ENCODE assay signal across 1 cellular context in genomic region chr14:50935126-50936090, GRCh38.
TF ChIP-seq lines count a peak whose summit lies in the region.

No MANE protein-coding gene starts in this region.

TF ChIP-seq in HepG2, 621 proteins besides CTCF, POLR2A, EP300 and RAD21 (continued from another document and continues in another):
- TF ChIP-seq ZGPAT (CRISPR knock-in tag; IDR thresholded peaks at IDR 0.05): peak; percentile 70
- no peak for TF ChIP-seq AFF4 (CRISPR knock-in tag; IDR thresholded peaks at IDR 0.05)
- no peak for TF ChIP-seq HES4 (CRISPR knock-in tag; IDR thresholded peaks at IDR 0.05; ENCODE audit: borderline replicate concordance)
- no peak for TF ChIP-seq NAIF1 (CRISPR knock-in tag; IDR thresholded peaks at IDR 0.05; ENCODE audit: borderline replicate concordance)
- TF ChIP-seq CHD4 (IDR thresholded peaks at IDR 0.05; ENCODE audit: borderline replicate concordance, low read length): peak; percentile 46; the same call in 1 of the 2 replicates
- TF ChIP-seq ZNF556 (CRISPR knock-in tag; IDR thresholded peaks at IDR 0.05; ENCODE audit: borderline replicate concordance): no peak; the same call in 1 of the 2 replicates
- TF ChIP-seq TCF7 (IDR thresholded peaks at IDR 0.05; ENCODE audit: low read depth): peak; percentile 64; the same call in 1 of the 2 replicates
- no peak for TF ChIP-seq ZNF570 (CRISPR knock-in tag; IDR thresholded peaks at IDR 0.05; ENCODE audit: borderline replicate concordance)
- no peak for TF ChIP-seq WIZ (CRISPR knock-in tag; IDR thresholded peaks at IDR 0.05)
- peak; percentile 77 for TF ChIP-seq CREM (IDR thresholded peaks at IDR 0.05)
- no peak for TF ChIP-seq CREM (CRISPR knock-in tag; IDR thresholded peaks at IDR 0.05)
- TF ChIP-seq ZNF772 (CRISPR knock-in tag; IDR thresholded peaks at IDR 0.05): peak; percentile 68; the same call in 1 of the 2 replicates
- no peak for TF ChIP-seq ZNF101 (CRISPR knock-in tag; IDR thresholded peaks at IDR 0.05; ENCODE audit: borderline replicate concordance, low read depth)
- TF ChIP-seq HNF1A (IDR thresholded peaks at IDR 0.05; ENCODE audit: low read depth): peak; percentile 48; the same call in 1 of the 2 replicates
- peak; percentile 61; the same call in 1 of the 2 replicates for TF ChIP-seq HNF1A (CRISPR knock-in tag; IDR thresholded peaks at IDR 0.05; ENCODE audit: borderline replicate concordance)
- TF ChIP-seq FUBP1 (CRISPR knock-in tag; IDR thresholded peaks at IDR 0.05; ENCODE audit: borderline replicate concordance): no peak
- TF ChIP-seq FLYWCH1 (CRISPR knock-in tag; IDR thresholded peaks at IDR 0.05): no peak
- no peak for TF ChIP-seq ZSCAN5A (CRISPR knock-in tag; IDR thresholded peaks at IDR 0.05; ENCODE audit: borderline replicate concordance)
- no peak for TF ChIP-seq KLF15 (CRISPR knock-in tag; IDR thresholded peaks at IDR 0.05; ENCODE audit: borderline replicate concordance)
- TF ChIP-seq DPF2 (CRISPR knock-in tag; IDR thresholded peaks at IDR 0.05; ENCODE audit: borderline replicate concordance, low read depth): peak; percentile 77; the same call in 1 of the 2 replicates
- no peak for TF ChIP-seq ZNF17 (CRISPR knock-in tag; IDR thresholded peaks at IDR 0.05)
- peak; percentile 81 for TF ChIP-seq POGZ (CRISPR knock-in tag; IDR thresholded peaks at IDR 0.05)
- TF ChIP-seq ATF7-NPFF (CRISPR knock-in tag; IDR thresholded peaks at IDR 0.05; ENCODE audit: low read depth): no peak
- TF ChIP-seq ASH2L (IDR thresholded peaks at IDR 0.05; ENCODE audit: insufficient read length, low read depth, low read length): peak; percentile 58
- TF ChIP-seq ZNF713 (CRISPR knock-in tag; IDR thresholded peaks at IDR 0.05): no peak
- peak; percentile 65; the same call in 1 of the 2 replicates for TF ChIP-seq ZNF557 (CRISPR knock-in tag; IDR thresholded peaks at IDR 0.05)
- no peak for TF ChIP-seq HMGXB3 (CRISPR knock-in tag; IDR thresholded peaks at IDR 0.05; ENCODE audit: borderline replicate concordance)
- no peak for TF ChIP-seq TAF15 (IDR thresholded peaks at IDR 0.05; ENCODE audit: low read depth, low read length, poor library complexity, severe bottlenecking)
- no peak for TF ChIP-seq ZNF30 (CRISPR knock-in tag; IDR thresholded peaks at IDR 0.05)
- TF ChIP-seq TBX3 (IDR thresholded peaks at IDR 0.05; ENCODE audit: borderline replicate concordance): no peak
- TF ChIP-seq E2F2 (CRISPR knock-in tag; IDR thresholded peaks at IDR 0.05; ENCODE audit: borderline replicate concordance): no peak
- TF ChIP-seq MXI1 (IDR thresholded peaks at IDR 0.05; ENCODE audit: borderline replicate concordance, low read depth, low read length): no peak
- TF ChIP-seq JUND (CRISPR knock-in tag; IDR thresholded peaks at IDR 0.05): no peak
- no peak for TF ChIP-seq REXO4 (CRISPR knock-in tag; IDR thresholded peaks at IDR 0.05; ENCODE audit: borderline replicate concordance)
- TF ChIP-seq GTF3A (CRISPR knock-in tag; conservative IDR thresholded peaks at IDR 0.05): no peak
- TF ChIP-seq ZNF383 (CRISPR knock-in tag; IDR thresholded peaks at IDR 0.05; ENCODE audit: borderline replicate concordance): 0 out of 2 replicates have a peak, but pooled peaks have one; percentile 62
- TF ChIP-seq ZNF160 (CRISPR knock-in tag; IDR thresholded peaks at IDR 0.05): no peak
- TF ChIP-seq GZF1 (CRISPR knock-in tag; IDR thresholded peaks at IDR 0.05): no peak
- peak; percentile 60; the same call in 1 of the 2 replicates for TF ChIP-seq HOXD1 (CRISPR knock-in tag; IDR thresholded peaks at IDR 0.05)
- peak; percentile 89 for TF ChIP-seq PHF21A (CRISPR knock-in tag; IDR thresholded peaks at IDR 0.05)
- TF ChIP-seq MEF2D (CRISPR knock-in tag; IDR thresholded peaks at IDR 0.05): peak; percentile 69; the same call in 1 of the 2 replicates
- no peak for TF ChIP-seq THAP7 (CRISPR knock-in tag; IDR thresholded peaks at IDR 0.05)
